8 cellular contexts compared by ENCODE assay signal in the genomic region with DNA sequence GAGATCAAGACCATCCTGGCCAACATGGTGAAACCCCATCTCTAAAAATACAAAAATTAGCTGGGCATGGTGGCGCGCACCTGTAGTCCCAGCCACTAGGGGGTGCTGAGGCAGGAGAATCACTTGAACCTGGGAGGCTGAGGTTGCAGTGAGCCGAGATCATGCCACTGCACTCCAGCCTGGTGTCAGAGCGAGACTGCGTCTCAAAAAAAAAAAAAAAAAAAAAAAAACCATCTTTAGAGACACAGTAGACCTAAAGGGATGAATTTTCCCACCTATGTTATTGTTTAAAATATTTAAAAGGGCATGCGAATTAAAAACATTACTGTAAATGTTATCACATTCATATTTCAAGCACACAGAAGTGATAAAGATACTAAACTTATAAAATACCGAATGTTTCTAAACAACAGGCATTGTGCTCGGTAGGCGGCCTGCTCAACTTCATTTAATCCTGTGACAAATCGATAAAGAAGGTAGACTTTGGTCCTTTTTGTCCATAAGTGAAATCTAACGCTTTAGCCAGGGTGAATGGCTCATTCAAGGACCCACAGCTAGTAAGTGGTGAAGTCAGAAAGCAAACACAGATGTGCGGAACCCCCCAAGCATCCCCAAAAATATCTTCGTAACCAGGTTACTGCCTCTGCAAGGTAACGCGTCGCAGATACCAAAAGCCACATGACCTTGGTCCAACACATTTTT. TPM values are rescaled to one million over a fixed set of nuclear protein-coding genes. Genes with fewer than 3 reads are reported as not detected.
DNase-seq lines count a peak whose midpoint lies in the region; ATAC-seq and TF ChIP-seq lines count a peak whose summit lies in the region.

No MANE protein-coding gene starts in this region.

- peak; percentile 50 for ATAC-seq in GM23338
- no peak for ATAC-seq in HG03457 (IDR thresholded peaks at IDR 0.05; ENCODE audit: unreplicated experiment)
- no peak for ATAC-seq in HG02884 (IDR thresholded peaks at IDR 0.05; ENCODE audit: unreplicated experiment)

- no peaks in the 10 kb centered on the region for H3K9me3 ChIP-seq in ovary

- 0 out of 2 replicates have a peak, but pooled peaks cover 4% of the 10 kb centered on the region for H3F3A ChIP-seq in GM23338 (replicated peaks; ENCODE audit: low read depth)

- no peak overlapping the region for H3K4me2 ChIP-seq in GM23338

- peaks cover 3% of the 10 kb centered on the region for H3K27me3 Mint-ChIP-seq in GM23338 (ENCODE audit: insufficient read depth, low read depth, poor library complexity)

- no peaks in the 10 kb centered on the region for H3K4me1 Mint-ChIP-seq in GM23338

- DNase-seq in GM23338 (ENCODE audit: low spot score) (peak; percentile 64), ovary (peak in 3 of 5 donors; percentile 35 to 51 (median 36)), ecto neural progenitor cell (ENCODE audit: low spot score) (no peak)
- DNase-seq in activated CD4-positive, alpha-beta T cell treated with anti-CD3 and anti-CD28 coated beads for 4 hours, result peak; percentile 56 to 63
- DNase-seq in effector CD4-positive, alpha-beta T cell, result peak; percentile 55

- H3K27ac ChIP-seq in 22Rv1, result no peak overlapping the region
- peak overlapping the region; percentile 61; the same call in 1 of the 2 replicates for H3K27ac ChIP-seq in GM23338 (ENCODE audit: low read depth)
- H3K27ac ChIP-seq in ovary, result no peak overlapping the region

- TF ChIP-seq CTCF in 22Rv1 (IDR thresholded peaks at IDR 0.05) (peak; percentile 90), GM23338 (conservative IDR thresholded peaks at IDR 0.05; ENCODE audit: low read depth in 2 of 2) (peak; percentile 70 to 81), ovary (IDR thresholded peaks at IDR 0.05) (peak in 1 of 3 donors; percentile 28)

- H3K4me1 ChIP-seq in GM23338 (ENCODE audit: insufficient read depth) (no peaks in the 10 kb centered on the region), ovary (ENCODE audit: insufficient read depth) (no peaks in the 10 kb centered on the region)

- peaks cover 64% of the 10 kb centered on the region for H3K36me3 Mint-ChIP-seq in GM23338 (ENCODE audit: low read depth)

- peaks cover 14% of the 10 kb centered on the region for H4K20me1 ChIP-seq in GM23338 (replicated peaks; ENCODE audit: insufficient read depth)

- H3K4me3 Mint-ChIP-seq in GM23338, result no peak overlapping the region

- H3K9me2 ChIP-seq in GM23338 (ENCODE audit: insufficient read depth), result no peaks in the 10 kb centered on the region

- H3K27ac Mint-ChIP-seq in GM23338, result no peak overlapping the region

- no peak overlapping the region for H3K4me3 ChIP-seq in GM23338
- no peak overlapping the region for H3K4me3 ChIP-seq in ovary

- H3K9me3 Mint-ChIP-seq in GM23338, result no peaks in the 10 kb centered on the region

- intact Hi-C loops in ovary (cut with DNase I), result no loop called here

- H3K36me3 ChIP-seq in GM23338 (ENCODE audit: insufficient read depth) (peaks cover 61% of the 10 kb centered on the region), ovary (no peaks in the 10 kb centered on the region)

- peaks cover 28% of the 10 kb centered on the region for H3K79me2 ChIP-seq in GM23338 (replicated peaks; ENCODE audit: insufficient read depth)

- TF ChIP-seq POLR2A in ovary (IDR thresholded peaks at IDR 0.05), result no peak

- H3K27me3 ChIP-seq in GM23338 (ENCODE audit: insufficient read depth), result no peaks in the 10 kb centered on the region
- no peaks in the 10 kb centered on the region for H3K27me3 ChIP-seq in ovary

- TF ChIP-seq EP300 in ovary (IDR thresholded peaks at IDR 0.05), result no peak

- H2AFZ ChIP-seq in GM23338, result no peak overlapping the region

- WGBS in ovary, 3 donors, result 85 to 87% (median 85%) methylated on average over 16 of the region's 16 CpGs

TF ChIP-seq in GM23338, 12 proteins besides CTCF, POLR2A, EP300 and RAD21:
- TF ChIP-seq ZNF331 (CRISPR knock-in tag; IDR thresholded peaks at IDR 0.05; ENCODE audit: low read depth), result no peak
- TF ChIP-seq POLR2AphosphoS5 (IDR thresholded peaks at IDR 0.05; ENCODE audit: low read depth), result no peak
- 0 out of 2 replicates have a peak, but pooled peaks have one; percentile 13 for TF ChIP-seq CREB1 (CRISPR knock-in tag; IDR thresholded peaks at IDR 0.05; ENCODE audit: low read depth)
- TF ChIP-seq STAT1 (IDR thresholded peaks at IDR 0.05; ENCODE audit: unreplicated experiment), result no peak
TF ChIP-seq in GM23338: peak in this region for 1.

RNA-seq across cellular contexts. Expression of gene NCAPD3, which starts 16.1 kb away (rescaled TPM):
- total RNA-seq in GM23338 (2014; rRNA removed; shearing (Covaris generic)), result 48.9 and 49.8 TPM in 2 replicates
- polyA plus RNA-seq in GM23338 (2016; fragmentation: Nextera tagmentation; extraction: Ambion mirVana) (32.1 and 37.1 TPM in 2 replicates), ovary (1 to 10 TPM; 5.8 to 6.7 TPM)
- 10 to 100 TPM in 2 of 7 donors, 1 to 10 TPM in 5; 6.2 to 12.1 (median 9.9) TPM for total RNA-seq in ovary

RNA-seq across cellular contexts. Expression of gene VPS26B, which starts 16.8 kb away (rescaled TPM):
- 29.1 and 30.3 TPM in 2 replicates for total RNA-seq in GM23338 (2014; rRNA removed; shearing (Covaris generic))
- polyA plus RNA-seq in GM23338 (2016; fragmentation: Nextera tagmentation; extraction: Ambion mirVana) (9.2 and 10.1 TPM in 2 replicates), ovary (10 to 100 TPM; 26.1 to 44.9 TPM)
- 10 to 100 TPM; 19.4 to 46.5 (median 36.3) TPM for total RNA-seq in ovary

RNA-seq across cellular contexts. Expression of gene THYN1, which starts 45.5 kb away (rescaled TPM):
- total RNA-seq in GM23338 (2014; rRNA removed; shearing (Covaris generic)), result 91.0 and 116 TPM in 2 replicates
- 183 and 216 TPM in 2 replicates for polyA plus RNA-seq in GM23338 (2016; fragmentation: Nextera tagmentation; extraction: Ambion mirVana)
- 10 to 100 TPM; 41.0 to 69.0 (median 51.9) TPM for total RNA-seq in ovary
- 10 to 100 TPM; 68.4 to 91.8 TPM for polyA plus RNA-seq in ovary

RNA-seq across cellular contexts. Expression of gene ACAD8, which starts 45.7 kb away (rescaled TPM):
- total RNA-seq in GM23338 (2014; rRNA removed; shearing (Covaris generic)), result 62.3 and 65.4 TPM in 2 replicates
- polyA plus RNA-seq in GM23338 (2016; fragmentation: Nextera tagmentation; extraction: Ambion mirVana) (42.8 and 43.2 TPM in 2 replicates), ovary (10 to 100 TPM; 16.7 to 22.1 TPM)
- total RNA-seq in ovary, result 10 to 100 TPM; 14.4 to 27.5 (median 20.4) TPM
